Comparison of ENCODE assay signal across 1 cellular context in genomic region chr1:15676688-15677661, GRCh38.
TF ChIP-seq lines count a peak whose summit lies in the region.

No MANE protein-coding gene starts in this region.

TF ChIP-seq in K562, 482 proteins besides CTCF, POLR2A, EP300 and RAD21:
- TF ChIP-seq FOXM1 (IDR thresholded peaks at IDR 0.05; ENCODE audit: low read depth) (peak; percentile 43; the same call in 1 of the 2 replicates), FOXM1 (CRISPR knock-in tag; IDR thresholded peaks at IDR 0.05; ENCODE audit: low read depth) (no peak), ZNF444 (CRISPR knock-in tag; IDR thresholded peaks at IDR 0.05) (no peak), SMARCA5 (IDR thresholded peaks at IDR 0.05) (0 out of 2 replicates have a peak, but pooled peaks have one; percentile 22), MNT (conservative IDR thresholded peaks at IDR 0.05) (no peak; a peak in 1 of 4 replicates), TRIM28 (IDR thresholded peaks at IDR 0.05) (peak; percentile 86), SMARCE1 (IDR thresholded peaks at IDR 0.05) (0 out of 2 replicates have a peak, but pooled peaks have one; percentile 15), CBX3 (IDR thresholded peaks at IDR 0.05; ENCODE audit: borderline replicate concordance in 1 of 2, low read length in 2 of 2) (peak in 1 of 2 experiments; percentile 92; a peak in 2 of 3 replicates), PHB2 (IDR thresholded peaks at IDR 0.05; ENCODE audit: low read depth) (peak; percentile 41; the same call in 1 of the 2 replicates), SRF (CRISPR knock-in tag; IDR thresholded peaks at IDR 0.05) (no peak), CBX1 (IDR thresholded peaks at IDR 0.05; ENCODE audit: low read depth) (0 out of 2 replicates have a peak, but pooled peaks have one; percentile 62), STAT5A (IDR thresholded peaks at IDR 0.05; ENCODE audit: borderline replicate concordance, low read length) (0 out of 2 replicates have a peak, but pooled peaks have one; percentile 21), TEAD4 (IDR thresholded peaks at IDR 0.05; ENCODE audit: low read length) (peak; percentile 63; the same call in 1 of the 2 replicates), TEAD4 (CRISPR knock-in tag; IDR thresholded peaks at IDR 0.05; ENCODE audit: borderline replicate concordance) (no peak), BACH1 (tag; IDR thresholded peaks at IDR 0.05) (no peak), PHF21A (IDR thresholded peaks at IDR 0.05; ENCODE audit: borderline replicate concordance, low read depth) (peak; percentile 37; the same call in 1 of the 2 replicates), PRPF4 (IDR thresholded peaks at IDR 0.05; ENCODE audit: insufficient read depth, low read depth, low read length, poor library complexity, severe bottlenecking) (no peak), DPF2 (IDR thresholded peaks at IDR 0.05) (peak; percentile 53), SP1 (CRISPR knock-in tag; IDR thresholded peaks at IDR 0.05) (peak; percentile 61; the same call in 1 of the 2 replicates), XRCC3 (IDR thresholded peaks at IDR 0.05) (peak; percentile 26; the same call in 1 of the 2 replicates), SMARCA4 (IDR thresholded peaks at IDR 0.05) (peak; percentile 60), ZNF316 (IDR thresholded peaks at IDR 0.05) (peak; percentile 93), TEAD1 (CRISPR knock-in tag; IDR thresholded peaks at IDR 0.05) (peak in 1 of 2 experiments; percentile 45; a peak in 1 of 4 replicates), TCF3 (CRISPR knock-in tag; IDR thresholded peaks at IDR 0.05) (peak; percentile 82), HDAC1 (IDR thresholded peaks at IDR 0.05) (peak in 1 of 2 experiments; percentile 84; a peak in 2 of 4 replicates), TAL1 (IDR thresholded peaks at IDR 0.05) (peak; percentile 77), ADNP (tag; IDR thresholded peaks at IDR 0.05) (0 out of 2 replicates have a peak, but pooled peaks have one; percentile 26), ZNF280A (IDR thresholded peaks at IDR 0.05; ENCODE audit: low read depth, partially characterized antibody) (no peak), CBFA2T2 (conservative IDR thresholded peaks at IDR 0.05) (peak; percentile 92), THAP7 (CRISPR knock-in tag; IDR thresholded peaks at IDR 0.05) (no peak), DNMT1 (IDR thresholded peaks at IDR 0.05) (no peak), CBX5 (IDR thresholded peaks at IDR 0.05; ENCODE audit: borderline replicate concordance, low read depth) (peak; percentile 67; the same call in 1 of the 2 replicates), POLR2AphosphoS5 (IDR thresholded peaks at IDR 0.05; ENCODE audit: control insufficient read depth, insufficient read depth, low read depth, low read length) (peak; percentile 62; the same call in 1 of the 2 replicates), GATA2 (CRISPR knock-in tag; IDR thresholded peaks at IDR 0.05) (peak; percentile 68), ZNF639 (CRISPR knock-in tag; conservative IDR thresholded peaks at IDR 0.05 in 1 of 2, IDR thresholded peaks at IDR 0.05 in 1 of 2) (no peak), SAP30 (IDR thresholded peaks at IDR 0.05; ENCODE audit: borderline replicate concordance, insufficient read depth, low read depth, low read length, poor library complexity, severe bottlenecking) (no peak), CBFA2T3 (IDR thresholded peaks at IDR 0.05) (peak; percentile 96), TRIM24 (IDR thresholded peaks at IDR 0.05) (peak; percentile 79 to 87), CREM (IDR thresholded peaks at IDR 0.05; ENCODE audit: low read depth) (no peak), NFIC (IDR thresholded peaks at IDR 0.05) (peak; percentile 67; the same call in 1 of the 2 replicates), EHMT2 (IDR thresholded peaks at IDR 0.05) (peak; percentile 42; the same call in 1 of the 2 replicates), NFXL1 (CRISPR knock-in tag; IDR thresholded peaks at IDR 0.05) (no peak), NR2C2 (CRISPR knock-in tag; IDR thresholded peaks at IDR 0.05) (0 out of 2 replicates have a peak, but pooled peaks have one; percentile 29), NR2C2 (tag; IDR thresholded peaks at IDR 0.05) (no peak), CHD4 (IDR thresholded peaks at IDR 0.05; ENCODE audit: insufficient read depth, insufficient replicate concordance, low read depth, low read length, poor library complexity, severe bottlenecking) (peak; percentile 25), ARID1B (IDR thresholded peaks at IDR 0.05) (peak; percentile 78), NCOR1 (IDR thresholded peaks at IDR 0.05) (peak; percentile 83), ZNF398 (CRISPR knock-in tag; IDR thresholded peaks at IDR 0.05) (no peak), KDM1A (IDR thresholded peaks at IDR 0.05) (peak; percentile 93 to 94), HLTF (IDR thresholded peaks at IDR 0.05) (peak; percentile 98), MTA2 (IDR thresholded peaks at IDR 0.05; ENCODE audit: low read depth) (peak; percentile 66; the same call in 1 of the 2 replicates), RCOR1 (IDR thresholded peaks at IDR 0.05; ENCODE audit: borderline replicate concordance in 1 of 2, low read depth in 2 of 2, low read length in 2 of 2) (peak in 1 of 2 experiments; percentile 16; a peak in 1 of 4 replicates), SMAD4 (CRISPR knock-in tag; conservative IDR thresholded peaks at IDR 0.05) (0 out of 2 replicates have a peak, but pooled peaks have one; percentile 24), SOX6 (IDR thresholded peaks at IDR 0.05) (peak; percentile 15; the same call in 1 of the 2 replicates)
